ENCODE assay signal across 8 cellular contexts in the genomic region with DNA sequence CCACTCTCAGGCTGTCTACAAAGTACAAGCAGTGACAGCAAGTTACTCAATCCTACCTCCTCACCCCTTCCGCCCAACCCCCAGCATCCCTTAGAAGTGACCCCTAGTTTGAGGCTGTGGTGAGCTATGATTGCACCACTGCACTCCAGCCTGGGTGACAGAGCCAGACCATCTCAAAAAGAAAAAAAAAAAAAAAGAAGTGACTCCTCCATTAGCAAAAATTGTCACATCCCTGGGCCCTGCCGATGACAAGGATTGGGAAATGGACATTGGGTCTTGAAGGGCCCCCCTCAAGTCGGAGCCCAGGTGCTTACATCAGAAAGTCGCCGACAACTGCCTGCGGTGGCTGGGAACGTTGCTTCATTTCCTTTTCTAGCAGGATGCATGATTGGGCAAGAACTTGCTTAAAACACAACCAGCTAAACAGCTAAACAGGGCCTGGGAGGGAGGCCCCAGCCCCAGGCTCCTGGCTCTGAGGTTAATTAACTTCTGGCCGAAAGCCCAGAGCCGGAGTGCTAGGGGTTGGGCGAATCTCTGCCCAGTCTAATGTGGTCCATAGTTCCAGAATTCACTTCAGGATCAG. TPM values are rescaled to one million over a fixed set of nuclear protein-coding genes. Genes with fewer than 3 reads are reported as not detected.
A peak's percentile ranks its signal among the peaks of the same experiment; 100 is the strongest.
DNase-seq lines count a peak whose midpoint lies in the region; TF ChIP-seq lines count a peak whose summit lies in the region.

No MANE protein-coding gene starts in this region.

- peak overlapping the region; percentile 88 for H4K8ac ChIP-seq in mesenchymal stem cell (ENCODE audit: low read length)

- no peaks in the 10 kb centered on the region for H3K79me1 ChIP-seq in mesenchymal stem cell (replicated peaks; ENCODE audit: low read length, poor library complexity, severe bottlenecking)

- H3K23ac ChIP-seq in mesenchymal stem cell (ENCODE audit: low read length in 2 of 2) = no peak overlapping the region

- H2BK5ac ChIP-seq in mesenchymal stem cell (ENCODE audit: low read depth, low read length, poor library complexity, severe bottlenecking) = no peak overlapping the region

- H3K27ac Mint-ChIP-seq in activated CD4-positive, alpha-beta T cell treated with anti-CD3 and anti-CD28 coated beads, Interleukin-2, amount 10 ng/mL, durations not matched to agents 24 days and 14 days = peak overlapping the region; percentile 91

- peak overlapping the region; percentile 81 to 86 for H3K18ac ChIP-seq in mesenchymal stem cell (ENCODE audit: low read depth in 1 of 2, low read length in 2 of 2)

- peaks cover 4% of the 10 kb centered on the region for H3K36me3 Mint-ChIP-seq in activated CD4-positive, alpha-beta T cell treated with anti-CD3 and anti-CD28 coated beads, Interleukin-2, amount 10 ng/mL, durations not matched to agents 24 days and 14 days (ENCODE audit: low read depth)

- peak overlapping the region; percentile 74 for H3K4me3 Mint-ChIP-seq in activated CD4-positive, alpha-beta T cell treated with anti-CD3 and anti-CD28 coated beads, Interleukin-2, amount 10 ng/mL, durations not matched to agents 24 days and 14 days

- peak overlapping the region; percentile 69 for H2BK120ac ChIP-seq in mesenchymal stem cell (ENCODE audit: low read depth, low read length)

- peak overlapping the region; percentile 94 to 99 for H2BK12ac ChIP-seq in mesenchymal stem cell (ENCODE audit: low read length in 2 of 2)

- no peaks in the 10 kb centered on the region for H3K79me2 ChIP-seq in Karpas-422 (ENCODE audit: low read length)

- peak overlapping the region; percentile 65 to 66 for H3K4ac ChIP-seq in mesenchymal stem cell (ENCODE audit: low read depth in 1 of 2, low read length in 2 of 2)

- H3K4me1 ChIP-seq in Karpas-422 (ENCODE audit: low read length) = no peaks in the 10 kb centered on the region
- peaks cover 16% of the 10 kb centered on the region for H3K4me1 ChIP-seq in mesenchymal stem cell (ENCODE audit: control insufficient read depth, insufficient read depth, low read depth, low read length)
- H3K4me1 ChIP-seq in tibial artery = peaks cover 5 to 23% (median 16%) of the 10 kb centered on the region in 4 donors

- H2AFZ ChIP-seq in Karpas-422 (ENCODE audit: low read length) (no peak overlapping the region), mesenchymal stem cell (ENCODE audit: low read depth, low read length) (no peak overlapping the region)

- H3K27me3 ChIP-seq in Karpas-422 (ENCODE audit: low read length) (no peaks in the 10 kb centered on the region), mesenchymal stem cell (ENCODE audit: control insufficient read depth in 1 of 2, insufficient read depth in 1 of 2, low read length in 2 of 2) (no peaks in the 10 kb centered on the region), tibial artery (no peaks in the 10 kb centered on the region)

- H3K36me3 ChIP-seq in Karpas-422 (ENCODE audit: insufficient read depth, low read length) (no peaks in the 10 kb centered on the region), mesenchymal stem cell (ENCODE audit: control insufficient read depth in 1 of 2, insufficient read depth in 2 of 2, low read depth in 1 of 2, low read length in 2 of 2) (peaks cover 0 to 7% of the 10 kb centered on the region in 2 experiments), tibial artery (peaks cover 19 to 43% (median 40%) of the 10 kb centered on the region in 3 donors)

- no peaks in the 10 kb centered on the region for H4K20me1 ChIP-seq in Karpas-422 (ENCODE audit: insufficient read depth, low read depth, low read length)

- H4K91ac ChIP-seq in mesenchymal stem cell (ENCODE audit: low read length) = peak overlapping the region; percentile 90

- H2BK15ac ChIP-seq in mesenchymal stem cell (ENCODE audit: low read depth, poor library complexity, severe bottlenecking) = no peak overlapping the region

- H3K4me3 ChIP-seq in Karpas-422 (ENCODE audit: low read length) (no peak overlapping the region), mesenchymal stem cell (ENCODE audit: insufficient read depth in 1 of 2, low read depth in 1 of 2, low read length in 2 of 2) (peak overlapping the region in 1 of 2 experiments; percentile 43), tibial artery (no peak overlapping the region)

- no peak overlapping the region for H3K14ac ChIP-seq in mesenchymal stem cell (ENCODE audit: low read length in 2 of 2)

- intact Hi-C loops in activated CD4-positive, alpha-beta T cell treated with anti-CD3 and anti-CD28 coated beads, Interleukin-2, amount 10 ng/mL, durations not matched to agents 24 days and 14 days (cut with micrococcal nuclease) = no loop called here
- intact Hi-C loops in tibial artery (cut with DNase I; ENCODE audit: low total_unique reads) = no loop called here

- H3K27ac ChIP-seq in Karpas-422 (ENCODE audit: low read length) (no peak overlapping the region), mesenchymal stem cell (ENCODE audit: low read length, poor library complexity, severe bottlenecking) (peak overlapping the region; percentile 54), tibial artery (peak overlapping the region; percentile 62 to 82)

- H3K4me2 ChIP-seq in Karpas-422 (ENCODE audit: low read depth, low read length, poor library complexity, severe bottlenecking) (no peak overlapping the region), mesenchymal stem cell (ENCODE audit: low read length, poor library complexity, severe bottlenecking) (peak overlapping the region; percentile 42)

- H3K27me3 Mint-ChIP-seq in activated CD4-positive, alpha-beta T cell treated with anti-CD3 and anti-CD28 coated beads, Interleukin-2, amount 10 ng/mL, durations not matched to agents 24 days and 14 days = no peaks in the 10 kb centered on the region

- no peaks in the 10 kb centered on the region for H3K9me3 Mint-ChIP-seq in activated CD4-positive, alpha-beta T cell treated with anti-CD3 and anti-CD28 coated beads, Interleukin-2, amount 10 ng/mL, durations not matched to agents 24 days and 14 days

- peak; percentile 83 for DNase-seq in activated CD4-positive, alpha-beta T cell treated with anti-CD3 and anti-CD28 coated beads, Interleukin-2, amount 10 ng/mL, durations not matched to agents 24 days and 14 days
- no peak for DNase-seq in activated CD4-positive, alpha-beta T cell treated with anti-CD3 and anti-CD28 coated beads, Interleukin-2, amount 50 U/mL, for 1 hour
- peak; percentile 23 for DNase-seq in Karpas-422
- peak; percentile 100 for DNase-seq in SKM-1 treated with dmso at 0.1 percent for 144 hours (lab: John Stamatoyannopoulos, UW; ENCODE audit: unreplicated experiment)
- peak; percentile 91 for DNase-seq in dedifferentiated amniotic fluid mesenchymal stem cell (ENCODE audit: extremely low spot score)
- DNase-seq in mesenchymal stem cell = peak; percentile 97
- DNase-seq in tibial artery = peak; percentile 83 to 88
- DNase-seq in OCI-M2 (lab: John Stamatoyannopoulos, UW; ENCODE audit: unreplicated experiment) = no peak

- H3K4me1 Mint-ChIP-seq in activated CD4-positive, alpha-beta T cell treated with anti-CD3 and anti-CD28 coated beads, Interleukin-2, amount 10 ng/mL, durations not matched to agents 24 days and 14 days = peaks cover 21% of the 10 kb centered on the region

- no peak for TF ChIP-seq CTCF in tibial artery (IDR thresholded peaks at IDR 0.05)

- WGBS in mesenchymal stem cell = 10% methylated on average over 9 of the region's 10 CpGs

- no peak overlapping the region for H3K9ac ChIP-seq in Karpas-422 (ENCODE audit: low read length)
- peak overlapping the region; percentile 53 for H3K9ac ChIP-seq in mesenchymal stem cell (ENCODE audit: low read length)

- no peaks in the 10 kb centered on the region for H3K9me2 ChIP-seq in Karpas-422 (replicated peaks; ENCODE audit: insufficient read depth, low read length)

- H3K9me3 ChIP-seq in Karpas-422 (ENCODE audit: low read length) (no peaks in the 10 kb centered on the region), mesenchymal stem cell (ENCODE audit: control insufficient read depth, low read length) (no peaks in the 10 kb centered on the region), tibial artery (no peaks in the 10 kb centered on the region)

- H2AK5ac ChIP-seq in mesenchymal stem cell (ENCODE audit: low read length, severe bottlenecking) = no peak overlapping the region

RNA-seq across cellular contexts. Expression of gene RAB3D, which starts 15.3 kb away (rescaled TPM):
- 5.7 and 6.8 TPM in 2 replicates for total RNA-seq in activated CD4-positive, alpha-beta T cell treated with anti-CD3 and anti-CD28 coated beads, Interleukin-2, amount 10 ng/mL, durations not matched to agents 24 days and 14 days
- 8.6 and 9.0 TPM in 2 replicates for total RNA-seq in Karpas-422 (2014; rRNA removed; shearing (Covaris generic); ENCODE audit: low replicate concordance)
- 15.2 TPM for polyA plus RNA-seq in mesenchymal stem cell (2013, experiment 1 of 2)
- polyA plus RNA-seq in mesenchymal stem cell (2013, experiment 2 of 2) = 15.4 TPM

RNA-seq across cellular contexts. Expression of gene TMEM205, which starts 21.9 kb away (rescaled TPM):
- 29.9 and 34.2 TPM in 2 replicates for total RNA-seq in activated CD4-positive, alpha-beta T cell treated with anti-CD3 and anti-CD28 coated beads, Interleukin-2, amount 10 ng/mL, durations not matched to agents 24 days and 14 days
- 103 and 156 TPM in 2 replicates for total RNA-seq in Karpas-422 (2014; rRNA removed; shearing (Covaris generic); ENCODE audit: low replicate concordance)
- 109 TPM for polyA plus RNA-seq in mesenchymal stem cell (2013, experiment 1 of 2)
- polyA plus RNA-seq in mesenchymal stem cell (2013, experiment 2 of 2) = 119 TPM

RNA-seq across cellular contexts. Expression of gene CCDC159, which starts 22.1 kb away (rescaled TPM):
- total RNA-seq in activated CD4-positive, alpha-beta T cell treated with anti-CD3 and anti-CD28 coated beads, Interleukin-2, amount 10 ng/mL, durations not matched to agents 24 days and 14 days = 11.7 and 14.8 TPM in 2 replicates
- 2.9 and 14.8 TPM in 2 replicates for total RNA-seq in Karpas-422 (2014; rRNA removed; shearing (Covaris generic); ENCODE audit: low replicate concordance)
- polyA plus RNA-seq in mesenchymal stem cell (2013, experiment 1 of 2) = 22.5 TPM
- polyA plus RNA-seq in mesenchymal stem cell (2013, experiment 2 of 2) = 20.6 TPM

RNA-seq across cellular contexts. Expression of gene TSPAN16, which starts 28.2 kb away (rescaled TPM):
- not detected in 2 replicates for total RNA-seq in activated CD4-positive, alpha-beta T cell treated with anti-CD3 and anti-CD28 coated beads, Interleukin-2, amount 10 ng/mL, durations not matched to agents 24 days and 14 days
- total RNA-seq in Karpas-422 (2014; rRNA removed; shearing (Covaris generic); ENCODE audit: low replicate concordance) = not detected in 2 replicates
- polyA plus RNA-seq in mesenchymal stem cell (2013, experiment 1 of 2) = not detected
- not detected for polyA plus RNA-seq in mesenchymal stem cell (2013, experiment 2 of 2)

RNA-seq across cellular contexts. Expression of gene PLPPR2, which starts 31.1 kb away (rescaled TPM):
- 2.3 TPM in 2 replicates for total RNA-seq in activated CD4-positive, alpha-beta T cell treated with anti-CD3 and anti-CD28 coated beads, Interleukin-2, amount 10 ng/mL, durations not matched to agents 24 days and 14 days
- total RNA-seq in Karpas-422 (2014; rRNA removed; shearing (Covaris generic); ENCODE audit: low replicate concordance) = 0.43 and 0.67 TPM in 2 replicates
- polyA plus RNA-seq in mesenchymal stem cell (2013, experiment 1 of 2) = 51.5 TPM
- polyA plus RNA-seq in mesenchymal stem cell (2013, experiment 2 of 2) = 51.8 TPM

Comparison
In these comparisons a context has a peak if more than half of its experiments do, and no peak if none do; other contexts are left out.
1. DNase-seq: peak in activated CD4-positive, alpha-beta T cell treated with anti-CD3 and anti-CD28 coated beads, Interleukin-2, amount 10 ng/mL, durations not matched to agents 24 days and 14 days (single experiment), Karpas-422 (single experiment), SKM-1 treated with dmso at 0.1 percent for 144 hours (single experiment), dedifferentiated amniotic fluid mesenchymal stem cell (single experiment), mesenchymal stem cell (single experiment) and tibial artery (2 of 2); none in activated CD4-positive, alpha-beta T cell treated with anti-CD3 and anti-CD28 coated beads, Interleukin-2, amount 50 U/mL, for 1 hour (single experiment) and OCI-M2 (single experiment).